Comparison of ENCODE assay signal across 9 cellular contexts in the genomic region with DNA sequence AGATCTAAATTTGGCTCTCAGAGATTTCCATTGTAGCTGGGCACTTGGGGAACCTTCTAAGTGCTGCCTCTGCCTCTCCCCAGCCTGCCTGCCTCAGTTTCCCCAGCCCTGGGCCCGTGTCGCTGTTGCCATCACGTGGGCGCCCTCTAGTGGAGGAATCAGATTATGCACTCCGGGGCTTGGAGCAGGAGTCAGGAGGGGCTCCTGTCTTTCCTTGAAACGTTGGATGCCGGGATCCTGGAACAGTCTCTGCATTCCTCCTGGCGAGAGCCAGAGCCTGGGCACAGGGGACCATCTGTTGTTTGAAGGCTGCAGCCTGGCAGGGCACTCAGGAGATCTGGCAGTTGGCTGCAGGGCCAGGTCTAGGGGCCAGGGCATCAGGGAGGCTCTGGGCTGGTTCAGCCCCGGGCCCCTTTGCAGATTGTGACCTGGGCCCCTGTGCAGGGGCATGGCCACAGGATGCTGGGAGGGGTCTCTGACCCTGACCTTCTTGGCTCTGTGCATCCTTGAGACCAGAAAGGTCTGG.
DNase-seq lines count a peak whose midpoint lies in the region; ATAC-seq, FAIRE-seq and TF ChIP-seq lines count a peak whose summit lies in the region.
"Had no signal": no experiment of that assay in that cellular context is flagged by ENCODE, and none has a peak within 500 bp of the region (broad histone marks: within the 10 kb centered on the region; RNA-seq: fewer than 3 reads in every experiment).

No MANE protein-coding gene starts in this region.

- H3K9me3 Mint-ChIP-seq in activated T-helper 1 cell treated with anti-CD3 and anti-CD28 coated beads, Interleukin-12 subunit alpha, Interleukin-12 subunit beta, Interleukin-2, Interleukin-4 antibody, amounts not matched to agents 30 ng/mL and 10 ng/mL and 1 ng/mL, durations not matched to agents 14 hours and 24 hours and 36 hours = no peaks in the 10 kb centered on the region

- ATAC-seq in foreskin keratinocyte (peak; percentile 38), pancreas (peak in 3 of 4 donors; percentile 33 to 55 (median 52))

- no peaks in the 10 kb centered on the region; the same call in 1 of the 2 replicates for H3K9me3 ChIP-seq in NT2/D1 (ENCODE audit: insufficient read depth, low read length)
- H3K9me3 ChIP-seq in pancreas = no peaks in the 10 kb centered on the region

- TF ChIP-seq CTCF in foreskin keratinocyte (conservative IDR thresholded peaks at IDR 0.05) (peak; percentile 93), pancreas (IDR thresholded peaks at IDR 0.05) (peak; percentile 76 to 92 (median 86))

- no peak overlapping the region for H3K9ac ChIP-seq in NT2/D1 (ENCODE audit: insufficient read length, low read depth)

- H3K4me1 Mint-ChIP-seq in activated T-helper 1 cell treated with anti-CD3 and anti-CD28 coated beads, Interleukin-12 subunit alpha, Interleukin-12 subunit beta, Interleukin-2, Interleukin-4 antibody, amounts not matched to agents 30 ng/mL and 10 ng/mL and 1 ng/mL, durations not matched to agents 14 hours and 24 hours and 36 hours (ENCODE audit: low read depth) = peaks cover 29% of the 10 kb centered on the region

- DNase-seq in NCI-H510A treated with DMSO at 0.1 percent for 48 hours (lab: John Stamatoyannopoulos, UW) (peak; percentile 25), NCI-H510A (lab: John Stamatoyannopoulos, UW) (no peak), NT2/D1 (ENCODE audit: low read depth, low spot score) (peak; percentile 52), foreskin keratinocyte (no peak), pancreas (peak in 5 of 6 donors; percentile 42 to 85 (median 69)), ureter (ENCODE audit: low spot score) (peak; percentile 72), cerebellar nuclear complex (lab: John Stamatoyannopoulos, UW) (no peak)
- peak; percentile 45 for DNase-seq in activated T-helper 1 cell treated with anti-CD3 and anti-CD28 coated beads, Interleukin-12 subunit alpha, Interleukin-12 subunit beta, Interleukin-2, Interleukin-4 antibody, amounts not matched to agents 30 ng/mL and 10 ng/mL and 1 ng/mL, durations not matched to agents 14 hours and 24 hours and 36 hours (ENCODE audit: low spot score)

- H3K4me1 ChIP-seq in NT2/D1 (ENCODE audit: insufficient read depth, insufficient read length) = peaks cover 15% of the 10 kb centered on the region
- H3K4me1 ChIP-seq in foreskin keratinocyte = no peaks in the 10 kb centered on the region
- H3K4me1 ChIP-seq in pancreas = peaks cover 0 to 15% (median 4%) of the 10 kb centered on the region in 3 donors

- intact Hi-C loops in activated T-helper 1 cell treated with anti-CD3 and anti-CD28 coated beads, Interleukin-12 subunit alpha, Interleukin-12 subunit beta, Interleukin-2, Interleukin-4 antibody, amounts not matched to agents 30 ng/mL and 10 ng/mL and 1 ng/mL, durations not matched to agents 14 hours and 24 hours and 36 hours (cut with micrococcal nuclease) = loop anchor here (1.0 to 5.0 kb wide), 2 partner anchors 72 to 127 kb away; partner anchors contain the start of gene LRP5
- intact Hi-C loops in pancreas (cut with DNase I) = loop anchor here in 1 of 3 donors (10.0 kb wide), 1 partner anchor 129 kb away; no protein-coding TSS in a partner anchor

- no peaks in the 10 kb centered on the region for H3K27me3 ChIP-seq in NT2/D1 (ENCODE audit: insufficient read depth, insufficient read length)
- no peaks in the 10 kb centered on the region for H3K27me3 ChIP-seq in foreskin keratinocyte
- H3K27me3 ChIP-seq in pancreas = no peaks in the 10 kb centered on the region

- 11% methylated on average over 9 of the region's 9 CpGs for WGBS in pancreas, 2 donors

- no peaks in the 10 kb centered on the region for H3K36me3 Mint-ChIP-seq in activated T-helper 1 cell treated with anti-CD3 and anti-CD28 coated beads, Interleukin-12 subunit alpha, Interleukin-12 subunit beta, Interleukin-2, Interleukin-4 antibody, amounts not matched to agents 30 ng/mL and 10 ng/mL and 1 ng/mL, durations not matched to agents 14 hours and 24 hours and 36 hours (ENCODE audit: low read depth)

- no peak overlapping the region for H3K4me3 Mint-ChIP-seq in activated T-helper 1 cell treated with anti-CD3 and anti-CD28 coated beads, Interleukin-12 subunit alpha, Interleukin-12 subunit beta, Interleukin-2, Interleukin-4 antibody, amounts not matched to agents 30 ng/mL and 10 ng/mL and 1 ng/mL, durations not matched to agents 14 hours and 24 hours and 36 hours

- H3K27ac ChIP-seq in foreskin keratinocyte (no peak overlapping the region), pancreas (no peak overlapping the region)

- H3K36me3 ChIP-seq in NT2/D1 (ENCODE audit: insufficient read depth, insufficient read length, low read length) (peaks cover 20% of the 10 kb centered on the region), pancreas (peaks cover 0 to 9% (median 7%) of the 10 kb centered on the region in 3 donors)

- H3K4me3 ChIP-seq in NT2/D1 (ENCODE audit: insufficient read length, low read depth) (no peak overlapping the region), pancreas (no peak overlapping the region)

- no peaks in the 10 kb centered on the region for H3K27me3 Mint-ChIP-seq in activated T-helper 1 cell treated with anti-CD3 and anti-CD28 coated beads, Interleukin-12 subunit alpha, Interleukin-12 subunit beta, Interleukin-2, Interleukin-4 antibody, amounts not matched to agents 30 ng/mL and 10 ng/mL and 1 ng/mL, durations not matched to agents 14 hours and 24 hours and 36 hours (ENCODE audit: insufficient read depth)

- no peak for FAIRE-seq in pancreas (lab: Jason Lieb, UNC)
- FAIRE-seq: islet of Langerhans had no signal

- no peak overlapping the region for H3K27ac Mint-ChIP-seq in activated T-helper 1 cell treated with anti-CD3 and anti-CD28 coated beads, Interleukin-12 subunit alpha, Interleukin-12 subunit beta, Interleukin-2, Interleukin-4 antibody, amounts not matched to agents 30 ng/mL and 10 ng/mL and 1 ng/mL, durations not matched to agents 14 hours and 24 hours and 36 hours

Comparison
In these comparisons a context has a peak if more than half of its experiments do, and no peak if none do; other contexts are left out.
1. DNase-seq: peak in NCI-H510A treated with DMSO at 0.1 percent for 48 hours (single experiment), NT2/D1 (single experiment), activated T-helper 1 cell treated with anti-CD3 and anti-CD28 coated beads, Interleukin-12 subunit alpha, Interleukin-12 subunit beta, Interleukin-2, Interleukin-4 antibody, amounts not matched to agents 30 ng/mL and 10 ng/mL and 1 ng/mL, durations not matched to agents 14 hours and 24 hours and 36 hours (single experiment), pancreas (5 of 6) and ureter (single experiment); none in NCI-H510A (single experiment), foreskin keratinocyte (0 of 2) and cerebellar nuclear complex (0 of 2).